ENCODE assay signal across 16 cellular contexts in genomic region chr7:127840552-127840951, GRCh38.
"Had no signal": no experiment of that assay in that cellular context is flagged by ENCODE, and none has a peak within 500 bp of the region (broad histone marks: within the 10 kb centered on the region; RNA-seq: fewer than 3 reads in every experiment).

No MANE protein-coding gene starts in this region.

- H3K9me3 ChIP-seq: MG63, SK-N-SH had no signal

- H3K27me3 ChIP-seq: MG63 had no signal

- H3K9ac ChIP-seq: SK-N-SH had no signal

- FAIRE-seq: RCC 7860 had no signal

- DNase-seq: Karpas-422, KG1, MG63, NCI-H1092, NCI-H1105 treated with DMSO at 0.1 percent for 48 hours, NCI-H1436, NCI-H187, NCI-H2029, NCI-H2081 treated with DMSO at 0.1 percent for 48 hours, NCI-H2227 treated with DMSO at 0.1 percent for 48 hours, NCI-H526 treated with DMSO at 0.1 percent for 48 hours, Right ventricle myocardium superior, RPMI8226, SK-N-SH, SW 1271 had no signal

- H3K4me2 ChIP-seq: SK-N-SH had no signal

- H3K4me3 ChIP-seq: MG63 had no signal
